ENCODE assay signal across 10 cellular contexts in the genomic region with DNA sequence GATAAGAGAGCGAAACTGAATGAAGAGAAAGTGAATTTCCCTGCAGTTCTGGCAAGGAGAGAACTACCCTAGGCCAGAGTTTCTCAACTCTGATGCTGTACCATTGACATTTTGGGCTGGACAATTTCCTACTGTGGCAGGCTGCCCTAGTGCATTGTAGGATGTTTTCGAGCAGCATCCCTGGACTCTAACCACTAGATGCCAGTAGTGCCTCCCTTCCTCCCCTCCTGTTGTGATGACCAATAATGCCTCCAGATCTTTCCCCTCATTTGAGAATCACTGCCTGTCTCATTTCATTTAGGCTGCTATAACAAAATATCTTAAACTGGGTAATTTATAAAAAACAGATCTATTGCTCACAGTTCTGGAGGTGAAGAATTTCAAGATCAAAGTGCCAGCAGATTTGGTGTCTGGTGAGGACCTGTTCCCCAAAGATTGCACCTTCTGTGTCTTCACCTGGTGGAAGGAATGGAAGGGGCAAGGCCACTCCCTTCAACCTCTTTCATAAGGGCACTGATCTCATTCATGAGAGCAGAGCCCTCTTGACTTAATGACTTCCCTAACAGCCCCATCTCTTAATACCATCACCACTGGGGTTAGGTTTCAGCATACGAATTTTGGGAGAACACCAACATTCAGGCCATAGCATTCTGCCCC.
A peak's percentile ranks its signal among the peaks of the same experiment; 100 is the strongest.
DNase-seq lines count a peak whose midpoint lies in the region; ATAC-seq and TF ChIP-seq lines count a peak whose summit lies in the region.
"Had no signal": no experiment of that assay in that cellular context is flagged by ENCODE, and none has a peak within 500 bp of the region (broad histone marks: within the 10 kb centered on the region; RNA-seq: fewer than 3 reads in every experiment).

No MANE protein-coding gene starts in this region.

- H3K27ac ChIP-seq in Karpas-422 (ENCODE audit: low read length) (no peak overlapping the region), right lobe of liver (no peak overlapping the region)

- no peak overlapping the region for H3K4me2 ChIP-seq in Karpas-422 (ENCODE audit: low read depth, low read length, poor library complexity, severe bottlenecking)

- DNase-seq in DMS114 treated with DMSO at 0.1 percent for 48 hours (lab: John Stamatoyannopoulos, UW; ENCODE audit: unreplicated experiment) = peak; percentile 34
- peak; percentile 59 for DNase-seq in Karpas-422
- DNase-seq in astrocyte of the cerebellum (ENCODE audit: low read depth) = peak; percentile 15
- peak; percentile 45 to 81 (median 65) for DNase-seq in right lobe of liver
- no peak for DNase-seq in cortex of kidney (lab: John Stamatoyannopoulos, UW)
- DNase-seq in GM20000 (ENCODE audit: low spot score) = no peak
- no peak for DNase-seq in NCI-H146 treated with DMSO at 0.1 percent for 48 hours (lab: John Stamatoyannopoulos, UW; ENCODE audit: unreplicated experiment)
- DNase-seq: naive B cell, SHP77 treated with DMSO at 0.1 percent for 48 hours had no signal

- ATAC-seq in right lobe of liver = peak; percentile 97 to 100 (median 98)
- no peak for ATAC-seq in HG02870 (IDR thresholded peaks at IDR 0.05; ENCODE audit: unreplicated experiment)

- no peaks in the 10 kb centered on the region for H3K9me2 ChIP-seq in Karpas-422 (replicated peaks; ENCODE audit: insufficient read depth, low read length)

- intact Hi-C loops in right lobe of liver (cut with DNase I) = no loop called here

- no peak overlapping the region for H3K4me3 ChIP-seq in Karpas-422 (ENCODE audit: low read length)
- no peak overlapping the region for H3K4me3 ChIP-seq in astrocyte of the cerebellum (ENCODE audit: low read depth, low read length)
- no peak overlapping the region for H3K4me3 ChIP-seq in right lobe of liver

- H3K4me1 ChIP-seq in Karpas-422 (ENCODE audit: low read length) (no peaks in the 10 kb centered on the region), right lobe of liver (no peaks in the 10 kb centered on the region)

- peak; percentile 63 for TF ChIP-seq CTCF in astrocyte of the cerebellum (IDR thresholded peaks at IDR 0.05; ENCODE audit: low read depth, low read length, missing control alignments)
- TF ChIP-seq CTCF in right lobe of liver (IDR thresholded peaks at IDR 0.05) = peak in 3 of 4 donors; percentile 45 to 56 (median 47)
- no peak for TF ChIP-seq CTCF in GM20000 (IDR thresholded peaks at IDR 0.05; ENCODE audit: extremely low read depth, missing control alignments)

- no peak overlapping the region for H2AFZ ChIP-seq in Karpas-422 (ENCODE audit: low read length)

- no peak for TF ChIP-seq POLR2A in right lobe of liver (IDR thresholded peaks at IDR 0.05)

- in situ Hi-C loops in astrocyte of the cerebellum (cut with HindIII; ENCODE audit: low sequenced_read_pairs) = no loop called here

- H3K9ac ChIP-seq in Karpas-422 (ENCODE audit: low read length) = no peak overlapping the region

- no peaks in the 10 kb centered on the region for H3K9me3 ChIP-seq in Karpas-422 (ENCODE audit: low read length)
- no peaks in the 10 kb centered on the region for H3K9me3 ChIP-seq in right lobe of liver

- 64% methylated on average over 2 of the region's 3 CpGs for WGBS in right lobe of liver (ENCODE audit: insufficient coverage, low coverage, low lambda C conversion rate, missing lambda C conversion rate)

- H3K27me3 ChIP-seq in Karpas-422 (ENCODE audit: low read length) (peaks cover 3% of the 10 kb centered on the region; the same call in 1 of the 2 replicates), right lobe of liver (no peaks in the 10 kb centered on the region)

- H3K36me3 ChIP-seq in Karpas-422 (ENCODE audit: insufficient read depth, low read length) (no peaks in the 10 kb centered on the region), right lobe of liver (no peaks in the 10 kb centered on the region)

- H3K79me2 ChIP-seq in Karpas-422 (ENCODE audit: low read length) = no peaks in the 10 kb centered on the region

- no peaks in the 10 kb centered on the region for H4K20me1 ChIP-seq in Karpas-422 (ENCODE audit: insufficient read depth, low read depth, low read length)

Comparison
In these comparisons a context has a peak if more than half of its experiments do, and no peak if none do; other contexts are left out.
1. DNase-seq: peak in DMS114 treated with DMSO at 0.1 percent for 48 hours (single experiment), Karpas-422 (single experiment), astrocyte of the cerebellum (single experiment) and right lobe of liver (3 of 3); none in cortex of kidney (single experiment), GM20000 (single experiment) and NCI-H146 treated with DMSO at 0.1 percent for 48 hours (single experiment).